In genomic region chr14:59217011-59217410, GRCh38 we compare ENCODE assay signal across 17 cellular contexts. TPM values are rescaled to one million over a fixed set of nuclear protein-coding genes. Genes with fewer than 3 reads are reported as not detected.
A peak's percentile ranks its signal among the peaks of the same experiment; 100 is the strongest.
DNase-seq lines count a peak whose midpoint lies in the region; ATAC-seq and TF ChIP-seq lines count a peak whose summit lies in the region.
"Had no signal": no experiment of that assay in that cellular context is flagged by ENCODE, and none has a peak within 500 bp of the region (broad histone marks: within the 10 kb centered on the region; RNA-seq: fewer than 3 reads in every experiment).

No MANE protein-coding gene starts in this region.

- H3K27me3 ChIP-seq in right cardiac atrium (ENCODE audit: control insufficient read depth, insufficient read depth), result no peaks in the 10 kb centered on the region
- H3K27me3 ChIP-seq in heart right ventricle, result no peaks in the 10 kb centered on the region
- H3K27me3 ChIP-seq in gastroesophageal sphincter, result no peaks in the 10 kb centered on the region
- H3K27me3 ChIP-seq in rectal smooth muscle tissue (ENCODE audit: control insufficient read depth, insufficient read depth, low read length), result no peaks in the 10 kb centered on the region
- H3K27me3 ChIP-seq in uterus, result no peaks in the 10 kb centered on the region
- no peaks in the 10 kb centered on the region for H3K27me3 ChIP-seq in body of pancreas

- DNase-seq in right cardiac atrium, result no peak
- DNase-seq in heart right ventricle, result no peak
- DNase-seq in NCI-H2227 treated with DMSO at 0.1 percent for 48 hours (lab: John Stamatoyannopoulos, UW), result no peak
- no peak for DNase-seq in uterus
- no peak for DNase-seq in body of pancreas
- DNase-seq: C1 segment of cervical spinal cord, DND-41, NCI-H1105 treated with DMSO at 0.1 percent for 48 hours, NCI-H187, NCI-H446 treated with DMSO at 0.1 percent for 48 hours, NCI-H748 treated with DMSO at 0.1 percent for 48 hours, RPMI8226 had no signal

- 46% methylated on average over 1 of the region's 1 CpG for WGBS in right cardiac atrium
- WGBS in heart right ventricle, 2 donors, result 48 to 65% methylated on average over 1 of the region's 1 CpG
- 20 to 31% methylated on average over 1 of the region's 1 CpG for WGBS in gastroesophageal sphincter (ENCODE audit: low coverage in 1 of 2), 2 donors
- WGBS in body of pancreas, 2 donors, result 53 to 75% methylated on average over 1 of the region's 1 CpG

- no peak for TF ChIP-seq EP300 in gastroesophageal sphincter (IDR thresholded peaks at IDR 0.05)

- H3K27ac ChIP-seq in right cardiac atrium (ENCODE audit: low read length), result peak overlapping the region; percentile 48
- H3K27ac ChIP-seq in heart right ventricle, result peak overlapping the region in 4 of 10 donors; percentile 51 to 74 (median 69)
- H3K27ac ChIP-seq in gastroesophageal sphincter, result peak overlapping the region in 3 of 4 donors; percentile 44 to 77 (median 77)
- peak overlapping the region; percentile 31 for H3K27ac ChIP-seq in rectal smooth muscle tissue (ENCODE audit: low read depth, low read length)
- H3K27ac ChIP-seq in uterus, result no peak overlapping the region
- no peak overlapping the region for H3K27ac ChIP-seq in body of pancreas
- H3K27ac ChIP-seq: HL-60 had no signal

- no peak overlapping the region for H3K9ac ChIP-seq in rectal smooth muscle tissue (ENCODE audit: low read length)

- H3K9me3 ChIP-seq in right cardiac atrium (ENCODE audit: control insufficient read depth, low read length), result no peaks in the 10 kb centered on the region
- no peaks in the 10 kb centered on the region for H3K9me3 ChIP-seq in heart right ventricle
- H3K9me3 ChIP-seq in gastroesophageal sphincter, result no peaks in the 10 kb centered on the region
- no peaks in the 10 kb centered on the region for H3K9me3 ChIP-seq in uterus
- H3K9me3 ChIP-seq in body of pancreas, result peaks cover 0 to 3% (median 0%) of the 10 kb centered on the region in 3 donors

- H3K4me1 ChIP-seq in right cardiac atrium (ENCODE audit: control insufficient read depth, insufficient read depth, low read length) (peaks cover 27% of the 10 kb centered on the region), heart right ventricle (peaks cover 20 to 100% (median 76%) of the 10 kb centered on the region in 9 donors), gastroesophageal sphincter (peaks cover 27 to 100% (median 48%) of the 10 kb centered on the region in 3 donors), rectal smooth muscle tissue (ENCODE audit: control insufficient read depth, insufficient read depth, low read length) (peaks cover 46% of the 10 kb centered on the region), uterus (peaks cover 0 to 6% of the 10 kb centered on the region in 2 donors), body of pancreas (peaks cover 34% of the 10 kb centered on the region)

- H3K4me3 ChIP-seq in right cardiac atrium (ENCODE audit: low read length) (no peak overlapping the region), heart right ventricle (no peak overlapping the region), gastroesophageal sphincter (no peak overlapping the region), rectal smooth muscle tissue (ENCODE audit: low read length) (no peak overlapping the region), uterus (no peak overlapping the region), body of pancreas (no peak overlapping the region)

- ATAC-seq in right cardiac atrium (no peak), heart right ventricle (no peak), gastroesophageal sphincter (no peak), GM21717 (IDR thresholded peaks at IDR 0.05; ENCODE audit: unreplicated experiment) (no peak), body of pancreas (no peak)
- ATAC-seq: HCT116 had no signal

- H3K36me3 ChIP-seq in heart right ventricle, result no peaks in the 10 kb centered on the region
- H3K36me3 ChIP-seq in gastroesophageal sphincter, result no peaks in the 10 kb centered on the region
- no peaks in the 10 kb centered on the region for H3K36me3 ChIP-seq in rectal smooth muscle tissue (ENCODE audit: control insufficient read depth, insufficient read depth, low read length)
- no peaks in the 10 kb centered on the region for H3K36me3 ChIP-seq in uterus
- H3K36me3 ChIP-seq in body of pancreas (replicated peaks in 1 of 2; ENCODE audit: insufficient read depth in 1 of 2, low read depth in 2 of 2), result no peaks in the 10 kb centered on the region

- TF ChIP-seq CTCF in heart right ventricle (IDR thresholded peaks at IDR 0.05), result no peak
- no peak for TF ChIP-seq CTCF in gastroesophageal sphincter (IDR thresholded peaks at IDR 0.05)
- no peak for TF ChIP-seq CTCF in uterus (IDR thresholded peaks at IDR 0.05)
- TF ChIP-seq CTCF in body of pancreas (IDR thresholded peaks at IDR 0.05), result no peak

- intact Hi-C loops in right cardiac atrium (cut with DNase I) (no loop called here), heart right ventricle (cut with DNase I) (no loop called here), uterus (cut with DNase I; ENCODE audit: low total_unique reads) (no loop called here), body of pancreas (cut with DNase I) (no loop called here)

- no peak for TF ChIP-seq POLR2A in gastroesophageal sphincter (IDR thresholded peaks at IDR 0.05)
- TF ChIP-seq POLR2A in uterus (IDR thresholded peaks at IDR 0.05), result no peak
- no peak for TF ChIP-seq POLR2A in body of pancreas (IDR thresholded peaks at IDR 0.05)

RNA-seq across cellular contexts. Expression of gene DAAM1, which starts 28.5 kb away (rescaled TPM):
- total RNA-seq in right cardiac atrium (100 to 1,000 TPM in 3 of 4 donors, 10 to 100 TPM in 1; 96.8 to 152 (median 113) TPM), heart right ventricle (100 to 1,000 TPM in 1 of 10 donors, 10 to 100 TPM in 9; 72.3 to 102 (median 77.7) TPM), gastroesophageal sphincter (100 to 1,000 TPM in 1 of 4 donors, 10 to 100 TPM in 3; 64.0 to 124 (median 87.3) TPM), uterus (10 to 100 TPM; 13.5 to 72.7 (median 46.2) TPM), body of pancreas (10 to 100 TPM; 16.9 to 42.5 TPM)
- polyA plus RNA-seq in right cardiac atrium (30.7 TPM), heart right ventricle (10 to 100 TPM; 22.8 to 30.4 TPM)

Comparison
In these comparisons a context has a peak if more than half of its experiments do, and no peak if none do; other contexts are left out.
1. H3K27ac ChIP-seq: peak in right cardiac atrium (single experiment), gastroesophageal sphincter (3 of 4) and rectal smooth muscle tissue (single experiment); none in uterus (0 of 2) and body of pancreas (0 of 4).